ENCODE assay signal across 11 cellular contexts in genomic region chr10:101897633-101898032, GRCh38. TPM values are rescaled to one million over a fixed set of nuclear protein-coding genes. Genes with fewer than 3 reads are reported as not detected.
DNase-seq lines count a peak whose midpoint lies in the region; ATAC-seq and TF ChIP-seq lines count a peak whose summit lies in the region.
"Had no signal": no experiment of that assay in that cellular context is flagged by ENCODE, and none has a peak within 500 bp of the region (broad histone marks: within the 10 kb centered on the region; RNA-seq: fewer than 3 reads in every experiment).

No MANE protein-coding gene starts in this region.

- DNase-seq in DMS 273 (lab: John Stamatoyannopoulos, UW; ENCODE audit: unreplicated experiment) (peak; percentile 24), DMS 273 treated with DMSO at 0.1 percent for 48 hours (lab: John Stamatoyannopoulos, UW) (no peak), NCI-H446 treated with DMSO at 0.1 percent for 48 hours (lab: John Stamatoyannopoulos, UW) (peak; percentile 19), epithelial cell of esophagus (ENCODE audit: low read depth) (peak; percentile 19), renal cortical epithelial cell (ENCODE audit: low read depth) (peak; percentile 27), NCI-H1436 treated with DMSO at 0.1 percent for 48 hours (lab: John Stamatoyannopoulos, UW) (no peak)
- DNase-seq: activated T-cell treated with anti-CD3 and anti-CD28 coated beads, Interleukin-2, amount 50 U/mL, for 4 hours; stimulated activated CD4-positive, alpha-beta T cell treated with anti-CD3 and anti-CD28 coated beads, Interleukin-4, amount 100 ng/mL, for 24 hours; tibial artery had no signal

- ATAC-seq in HG02610 (IDR thresholded peaks at IDR 0.05; ENCODE audit: unreplicated experiment) (no peak), GM21825 (IDR thresholded peaks at IDR 0.05; ENCODE audit: unreplicated experiment) (no peak)
- ATAC-seq: activated T-cell treated with anti-CD3 and anti-CD28 coated beads, Interleukin-2, amount 50 U/mL, for 4 hours had no signal

- H3K4me3 ChIP-seq in epithelial cell of esophagus (ENCODE audit: low read length): no peak overlapping the region
- H3K4me3 ChIP-seq: tibial artery had no signal

- no peak for TF ChIP-seq CTCF in epithelial cell of esophagus (IDR thresholded peaks at IDR 0.05; ENCODE audit: insufficient read depth, low read depth, low read length, missing control alignments)

RNA-seq across cellular contexts. Expression of gene KCNIP2, which starts 54.0 kb away (rescaled TPM):
- 0.35 TPM in 1 of 2 replicates, not detected in the other for total RNA-seq in renal cortical epithelial cell

Comparison
In these comparisons a context has a peak if more than half of its experiments do, and no peak if none do; other contexts are left out.
1. DNase-seq: peak in DMS 273 (single experiment), NCI-H446 treated with DMSO at 0.1 percent for 48 hours (single experiment), epithelial cell of esophagus (single experiment) and renal cortical epithelial cell (single experiment); none in DMS 273 treated with DMSO at 0.1 percent for 48 hours (single experiment) and NCI-H1436 treated with DMSO at 0.1 percent for 48 hours (single experiment).